ENCODE assay signal across 28 cellular contexts in the genomic region with DNA sequence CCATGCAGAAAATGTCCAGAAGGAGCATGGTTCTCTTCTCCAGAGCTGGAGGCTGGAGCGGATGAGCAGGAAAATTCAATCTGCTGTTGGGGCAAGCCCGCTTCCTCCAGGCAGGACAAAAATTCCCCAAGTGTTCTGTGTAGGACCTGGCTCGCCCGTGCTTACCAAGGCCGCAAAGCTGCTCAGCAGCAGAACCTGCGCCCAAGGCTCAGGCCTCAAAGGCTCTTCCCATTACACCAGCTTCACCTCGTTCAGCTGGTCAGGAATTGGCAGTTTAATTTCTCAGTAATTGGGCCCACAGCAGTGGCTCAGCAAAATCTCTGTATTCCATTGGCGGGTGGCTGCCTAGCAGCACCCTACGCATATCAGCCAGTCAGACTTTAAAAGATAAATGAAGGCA. TPM values are rescaled to one million over a fixed set of nuclear protein-coding genes. Genes with fewer than 3 reads are reported as not detected.
DNase-seq lines count a peak whose midpoint lies in the region; ATAC-seq and TF ChIP-seq lines count a peak whose summit lies in the region.
"Had no signal": no experiment of that assay in that cellular context is flagged by ENCODE, and none has a peak within 500 bp of the region (broad histone marks: within the 10 kb centered on the region; RNA-seq: fewer than 3 reads in every experiment).

No MANE protein-coding gene starts in this region.

- no peak for ATAC-seq in GM23338
- ATAC-seq in GM18867 (IDR thresholded peaks at IDR 0.05; ENCODE audit: unreplicated experiment) = no peak
- ATAC-seq: activated CD8-positive, alpha-beta T cell treated with anti-CD3 and anti-CD28 coated beads for 36 hours; sciatic nerve had no signal

- H3K9me3 Mint-ChIP-seq in activated naive CD4-positive, alpha-beta T cell treated with anti-CD3 and anti-CD28 coated beads, Interleukin-2, amount 50 U/mL, for 24 hours = no peaks in the 10 kb centered on the region
- H3K9me3 Mint-ChIP-seq in GM23338 (no peaks in the 10 kb centered on the region), brain (peaks cover 0 to 6% (median 5%) of the 10 kb centered on the region in 5 experiments)
- H3K9me3 Mint-ChIP-seq: CD8-positive, alpha-beta memory T cell had no signal

- no peaks in the 10 kb centered on the region for H3K9me3 ChIP-seq in osteoblast (ENCODE audit: low read depth, low read length)
- H3K9me3 ChIP-seq: vagina had no signal

- H3K9me2 ChIP-seq in GM23338 (ENCODE audit: insufficient read depth) = no peaks in the 10 kb centered on the region

- H3K27me3 ChIP-seq in GM23338 (ENCODE audit: insufficient read depth) = peaks cover 15% of the 10 kb centered on the region
- peaks cover 15% of the 10 kb centered on the region for H3K27me3 ChIP-seq in osteoblast (ENCODE audit: insufficient read depth, low read length)
- H3K27me3 ChIP-seq: vagina had no signal

- H3K4me2 ChIP-seq in GM23338 (no peak overlapping the region), osteoblast (ENCODE audit: insufficient read depth, low read length) (no peak overlapping the region)
- H3K4me2 ChIP-seq: PC-9 had no signal

- H2AFZ ChIP-seq in GM23338 = no peak overlapping the region
- no peak overlapping the region for H2AFZ ChIP-seq in osteoblast (ENCODE audit: low read length)
- H2AFZ ChIP-seq: PC-9 had no signal

- H3K27ac ChIP-seq in GM23338 (ENCODE audit: low read depth) = 0 out of 2 replicates have a peak overlapping the region, but pooled peaks have one; percentile 63
- H3K27ac ChIP-seq in osteoblast (ENCODE audit: low read depth, low read length) = no peak overlapping the region
- H3K27ac ChIP-seq: PC-9, tibial artery, vagina had no signal

- peaks cover 2% of the 10 kb centered on the region for H3K27me3 Mint-ChIP-seq in activated naive CD4-positive, alpha-beta T cell treated with anti-CD3 and anti-CD28 coated beads, Interleukin-2, amount 50 U/mL, for 24 hours
- H3K27me3 Mint-ChIP-seq in GM23338 (ENCODE audit: insufficient read depth, low read depth, poor library complexity) = peaks cover 29% of the 10 kb centered on the region
- H3K27me3 Mint-ChIP-seq in brain = no peaks in the 10 kb centered on the region
- H3K27me3 Mint-ChIP-seq: CD8-positive, alpha-beta memory T cell had no signal

- H3K79me2 ChIP-seq in GM23338 (replicated peaks; ENCODE audit: insufficient read depth) = no peaks in the 10 kb centered on the region
- H3K79me2 ChIP-seq in osteoblast (ENCODE audit: insufficient read depth, low read length) = no peaks in the 10 kb centered on the region

- H3K36me3 ChIP-seq in GM23338 (ENCODE audit: insufficient read depth) (peaks cover 27% of the 10 kb centered on the region), osteoblast (ENCODE audit: insufficient read depth, low read length) (peaks cover 53% of the 10 kb centered on the region)

- 0 out of 2 replicates have a peak, but pooled peaks cover 11% of the 10 kb centered on the region for H3F3A ChIP-seq in GM23338 (replicated peaks; ENCODE audit: low read depth)

- DNase-seq in activated naive CD4-positive, alpha-beta T cell treated with Interleukin-2 at 50 U/mL for 16 hours = no peak
- DNase-seq in GM23338 (ENCODE audit: low spot score) (no peak), osteoblast (ENCODE audit: insufficient read length, low spot score, missing footprints) (peak; percentile 80), NCI-H146 treated with DMSO at 0.1 percent for 48 hours (lab: John Stamatoyannopoulos, UW; ENCODE audit: unreplicated experiment) (no peak), NOMO-1 treated with DMSO at 0.1 percent for 48 hours (lab: John Stamatoyannopoulos, UW; ENCODE audit: unreplicated experiment) (no peak)
- DNase-seq: ACHN; activated CD4-positive, alpha-beta T cell treated with anti-CD3 and anti-CD28 coated beads for 1 hour; activated CD8-positive, alpha-beta memory T cell treated with anti-CD3 and anti-CD28 coated beads, Interleukin-2, amount 50 U/mL, for 48 hours; activated CD8-positive, alpha-beta T cell treated with anti-CD3 and anti-CD28 coated beads for 36 hours; caudate nucleus; CD8-positive, alpha-beta memory T cell; cortex of kidney; effector memory CD4-positive, alpha-beta T cell; NCI-H1092 treated with DMSO at 0.1 percent for 48 hours; NCI-H187; NCI-H2171; NK-92 treated with Interleukin-12 subunit alpha and Interleukin-12 subunit beta, amount 100 ng/mL, for 24 hours; PC-9; Right ventricle myocardium superior; tibial artery had no signal

- H3K4me3 ChIP-seq in GM23338 (no peak overlapping the region), osteoblast (ENCODE audit: insufficient read depth, low read length) (no peak overlapping the region)
- H3K4me3 ChIP-seq: PC-9, tibial artery, vagina had no signal

- peaks cover 8% of the 10 kb centered on the region for H3K36me3 Mint-ChIP-seq in activated naive CD4-positive, alpha-beta T cell treated with anti-CD3 and anti-CD28 coated beads, Interleukin-2, amount 50 U/mL, for 24 hours
- H3K36me3 Mint-ChIP-seq in GM23338 (ENCODE audit: low read depth) (peaks cover 52% of the 10 kb centered on the region), brain (peaks cover 47% of the 10 kb centered on the region)

- peaks cover under 1% of the 10 kb centered on the region; the same call in 1 of the 2 replicates for H4K20me1 ChIP-seq in GM23338 (replicated peaks; ENCODE audit: insufficient read depth)
- H4K20me1 ChIP-seq in osteoblast (ENCODE audit: insufficient read depth, low read length) = peaks cover 18% of the 10 kb centered on the region

- no peaks in the 10 kb centered on the region for H3K4me1 Mint-ChIP-seq in activated naive CD4-positive, alpha-beta T cell treated with anti-CD3 and anti-CD28 coated beads, Interleukin-2, amount 50 U/mL, for 24 hours
- H3K4me1 Mint-ChIP-seq in GM23338 (no peaks in the 10 kb centered on the region; the same call in 1 of the 3 replicates), brain (peaks cover 33% of the 10 kb centered on the region)

- H3K4me1 ChIP-seq in GM23338 (ENCODE audit: insufficient read depth) = no peaks in the 10 kb centered on the region
- H3K4me1 ChIP-seq in osteoblast (ENCODE audit: insufficient read depth, low read length) = no peaks in the 10 kb centered on the region

- TF ChIP-seq CTCF in GM23338 (conservative IDR thresholded peaks at IDR 0.05; ENCODE audit: low read depth in 2 of 2) (no peak), brain (conservative IDR thresholded peaks at IDR 0.05) (no peak), osteoblast (IDR thresholded peaks at IDR 0.05; ENCODE audit: extremely low read depth, low read depth, low read length) (no peak)

- H3K4me3 Mint-ChIP-seq in activated naive CD4-positive, alpha-beta T cell treated with anti-CD3 and anti-CD28 coated beads, Interleukin-2, amount 50 U/mL, for 24 hours = no peak overlapping the region
- H3K4me3 Mint-ChIP-seq in GM23338 (no peak overlapping the region), brain (no peak overlapping the region)
- H3K4me3 Mint-ChIP-seq: activated CD8-positive, alpha-beta T cell treated with anti-CD3 and anti-CD28 coated beads for 36 hours; B cell had no signal

- peak overlapping the region; percentile 68 for H3K27ac Mint-ChIP-seq in activated naive CD4-positive, alpha-beta T cell treated with anti-CD3 and anti-CD28 coated beads, Interleukin-2, amount 50 U/mL, for 24 hours
- H3K27ac Mint-ChIP-seq in GM23338 (no peak overlapping the region), brain (peak overlapping the region in 4 of 5 experiments; percentile 10 to 91 (median 38))
- H3K27ac Mint-ChIP-seq: activated CD8-positive, alpha-beta T cell treated with anti-CD3 and anti-CD28 coated beads for 36 hours; B cell had no signal

TF ChIP-seq in GM23338, 12 proteins besides CTCF, POLR2A, EP300 and RAD21 (continues in another document):
- no peak for TF ChIP-seq ZNF114 (CRISPR knock-in tag; IDR thresholded peaks at IDR 0.05)
- no peak for TF ChIP-seq EZH2 (IDR thresholded peaks at IDR 0.05; ENCODE audit: low read depth, unreplicated experiment)
- TF ChIP-seq POLR2AphosphoS5 (IDR thresholded peaks at IDR 0.05; ENCODE audit: low read depth) = peak; percentile 6; the same call in 1 of the 2 replicates

RNA-seq across cellular contexts. Expression of a gene that starts 5.7 kb away (rescaled TPM):
- total RNA-seq in GM23338 (2014; rRNA removed; shearing (Covaris generic)) = 4.2 and 5.5 TPM in 2 replicates
- polyA plus RNA-seq in GM23338 (2016; fragmentation: Nextera tagmentation; extraction: Ambion mirVana) (1.3 and 1.8 TPM in 2 replicates), brain (ENCODE audit: insufficient read depth, low read depth, low replicate concordance) (45.1 TPM)
- 0.29 and 0.36 TPM in 2 replicates for total RNA-seq in osteoblast
- total RNA-seq: G401; T-helper 2 cell treated with Interferon-gamma antibody and Interleukin-4, amounts not matched to agents 100 ng/mL and 5 ng/mL, for 36 hours had no signal
- polyA plus RNA-seq: CD8-positive, alpha-beta memory T cell had no signal
